Comparison of ENCODE assay signal across 8 cellular contexts in the genomic region with DNA sequence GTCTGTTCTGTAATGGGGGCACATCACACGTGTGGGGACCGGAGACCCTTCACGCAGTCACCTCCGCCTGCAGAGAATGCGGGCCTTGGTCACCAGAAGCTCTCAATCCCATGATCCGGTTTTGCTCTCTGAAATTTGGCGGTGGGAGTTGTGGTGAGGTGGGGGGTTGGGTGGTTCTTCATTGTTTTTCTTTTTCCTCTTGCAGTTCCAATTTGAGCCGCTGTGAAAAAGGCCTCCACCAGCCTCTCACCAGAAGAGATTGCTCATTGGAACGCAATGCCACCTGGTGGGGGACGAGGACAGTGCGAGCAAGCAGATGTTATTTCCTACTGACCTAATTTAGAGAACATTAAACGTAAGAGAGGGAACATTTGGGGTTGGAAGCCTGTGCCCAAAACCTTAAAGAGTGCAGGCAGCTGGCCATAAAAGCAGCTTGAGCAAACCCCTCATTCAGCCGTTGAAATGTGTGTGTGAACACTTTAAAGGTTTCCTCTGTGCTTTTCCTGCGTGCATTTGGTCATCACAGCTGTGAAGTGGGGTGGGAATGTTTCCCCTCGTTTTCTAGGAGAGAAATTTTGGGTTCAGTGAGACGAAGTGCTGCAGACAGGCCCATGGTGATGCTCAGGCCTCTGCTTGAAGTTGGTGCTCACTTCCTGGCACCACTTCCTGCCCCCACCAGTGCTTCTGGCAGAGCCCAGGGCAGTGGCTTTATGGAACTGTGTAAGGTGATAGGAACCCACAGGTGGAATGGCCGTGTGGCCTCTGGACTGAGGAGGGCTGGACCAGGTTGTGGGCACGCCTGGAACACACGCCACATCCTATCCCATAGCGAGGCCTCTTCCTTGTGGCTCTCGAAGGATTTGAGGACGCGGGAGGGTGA.
DNase-seq lines count a peak whose midpoint lies in the region; ATAC-seq, FAIRE-seq and TF ChIP-seq lines count a peak whose summit lies in the region.

No MANE protein-coding gene starts in this region.

- H3K27ac ChIP-seq in GM23248 (no peak overlapping the region), RWPE2 (ENCODE audit: poor library complexity, severe bottlenecking) (no peak overlapping the region), temporal lobe (ENCODE audit: low read depth, low read length) (peak overlapping the region; percentile 71)

- TF ChIP-seq CTCF in RWPE2 (IDR thresholded peaks at IDR 0.05; ENCODE audit: poor library complexity, severe bottlenecking), result peak; percentile 92
- TF ChIP-seq CTCF in omental fat pad (IDR thresholded peaks at IDR 0.05), result peak in 2 of 3 donors; percentile 95 to 97

- in situ Hi-C loops in GM23248 (cut with MboI), result no loop called here

- no peak overlapping the region for H3K9ac ChIP-seq in GM23248

- peak; percentile 90 for DNase-seq in ELR (ENCODE audit: low read depth)
- DNase-seq in GM23248, result peak; percentile 93
- DNase-seq in LHCN-M2 (ENCODE audit: low read depth), result peak; percentile 81
- DNase-seq in RWPE2 (ENCODE audit: low spot score), result no peak
- DNase-seq in activated naive CD4-positive, alpha-beta T cell (lab: John Stamatoyannopoulos, UW), result peak; percentile 21 to 68 (median 52)
- peak; percentile 72 to 84 for DNase-seq in frontal cortex (ENCODE audit: low spot score in 2 of 2)
- DNase-seq in omental fat pad (ENCODE audit: low spot score), result peak; percentile 75

- ATAC-seq in RWPE2 (ENCODE audit: low read depth), result peak; percentile 87
- ATAC-seq in omental fat pad (ENCODE audit: low FRiP score), result peak; percentile 92

- no peak overlapping the region for H3K4me2 ChIP-seq in GM23248 (ENCODE audit: unreplicated experiment)

- no peaks in the 10 kb centered on the region for H3K79me2 ChIP-seq in GM23248 (ENCODE audit: insufficient read depth)

- no peaks in the 10 kb centered on the region for H3K27me3 ChIP-seq in GM23248 (replicated peaks; ENCODE audit: insufficient read depth)
- H3K27me3 ChIP-seq in RWPE2 (ENCODE audit: insufficient read depth, poor library complexity, severe bottlenecking), result no peaks in the 10 kb centered on the region

- no peaks in the 10 kb centered on the region for H4K20me1 ChIP-seq in GM23248 (ENCODE audit: insufficient read depth)

- H3K4me3 ChIP-seq in GM23248 (no peak overlapping the region), RWPE2 (ENCODE audit: severe bottlenecking) (no peak overlapping the region)

- H3K9me2 ChIP-seq in GM23248 (ENCODE audit: insufficient read depth), result no peaks in the 10 kb centered on the region

- 38 to 40% methylated on average over 23 of the region's 23 CpGs for WGBS in GM23248 (ENCODE audit: low coverage in 1 of 2, low lambda C conversion rate in 2 of 2, missing lambda C conversion rate in 2 of 2), 2 experiments

- H2AFZ ChIP-seq in GM23248, result peak overlapping the region; percentile 61; the same call in 1 of the 2 replicates

- peaks cover 3% of the 10 kb centered on the region; the same call in 1 of the 2 replicates for H3K4me1 ChIP-seq in GM23248 (ENCODE audit: insufficient read depth)
- H3K4me1 ChIP-seq in RWPE2 (ENCODE audit: insufficient read depth, poor library complexity, severe bottlenecking), result no peaks in the 10 kb centered on the region

- no peaks in the 10 kb centered on the region for H3K36me3 ChIP-seq in GM23248 (ENCODE audit: low read depth)
- no peaks in the 10 kb centered on the region for H3K36me3 ChIP-seq in RWPE2 (ENCODE audit: low read depth)

- H3K9me3 ChIP-seq in GM23248 (ENCODE audit: low read depth), result no peaks in the 10 kb centered on the region
- no peaks in the 10 kb centered on the region for H3K9me3 ChIP-seq in RWPE2 (ENCODE audit: severe bottlenecking)

- no peaks in the 10 kb centered on the region for H3F3A ChIP-seq in GM23248 (ENCODE audit: insufficient read depth)

- no peak for FAIRE-seq in frontal cortex (lab: Jason Lieb, UNC)
